ENCODE assay signal across 8 cellular contexts in genomic region chr16:89560413-89561194, GRCh38. TPM values are rescaled to one million over a fixed set of nuclear protein-coding genes. Genes with fewer than 3 reads are reported as not detected.
DNase-seq lines count a peak whose midpoint lies in the region; ATAC-seq, FAIRE-seq and TF ChIP-seq lines count a peak whose summit lies in the region.

Gene RPL13 (plus strand): TSS chr16:89560682. CDS start chr16:89560960, 278 bp downstream.

- H3K36me3 Mint-ChIP-seq in natural killer cell treated with Interleukin-12 subunit alpha and Interleukin-12 subunit beta and Interleukin-15 and Interleukin-18, amount 100 ng/mL, for 72 hours = peaks cover 23% of the 10 kb centered on the region

- H3K27ac Mint-ChIP-seq in natural killer cell treated with Interleukin-12 subunit alpha and Interleukin-12 subunit beta and Interleukin-15 and Interleukin-18, amount 100 ng/mL, for 72 hours = peak within 1 kb of the TSS; percentile 93 to 99

- H3K4me3 Mint-ChIP-seq in natural killer cell treated with Interleukin-12 subunit alpha and Interleukin-12 subunit beta and Interleukin-15 and Interleukin-18, amount 100 ng/mL, for 72 hours = peak within 1 kb of the TSS; percentile 95

- peaks cover 52% of the 10 kb centered on the region for H3K36me3 ChIP-seq in MG63

- DNase-seq in EL = peak; percentile 96
- DNase-seq in H54 (ENCODE audit: insufficient read length, low spot score) = peak; percentile 93
- peak; percentile 92 for DNase-seq in MG63
- DNase-seq in SHP77 (lab: John Stamatoyannopoulos, UW) = peak; percentile 92 to 97
- DNase-seq in activated effector memory CD4-positive, alpha-beta T cell treated with Interleukin-2 at 50 U/mL for 16 hours = peak; percentile 88
- peak; percentile 96 for DNase-seq in fibroblast of pulmonary artery (ENCODE audit: low read depth)
- peak; percentile 94 for DNase-seq in natural killer cell treated with Interleukin-12 subunit alpha and Interleukin-12 subunit beta and Interleukin-15 and Interleukin-18, amount 100 ng/mL, for 72 hours (ENCODE audit: low spot score)
- DNase-seq in stimulated activated naive CD4-positive, alpha-beta T cell treated with Interleukin-2 at 50 U/mL for 16 hours (lab: John Stamatoyannopoulos, UW) = peak; percentile 91

- no peaks in the 10 kb centered on the region for H3K27me3 Mint-ChIP-seq in natural killer cell treated with Interleukin-12 subunit alpha and Interleukin-12 subunit beta and Interleukin-15 and Interleukin-18, amount 100 ng/mL, for 72 hours

- peak; percentile 95 to 99 for ATAC-seq in natural killer cell treated with Interleukin-12 subunit alpha and Interleukin-12 subunit beta and Interleukin-15 and Interleukin-18, amount 100 ng/mL, for 72 hours

- no peaks in the 10 kb centered on the region for H3K9me3 ChIP-seq in MG63

- peak; percentile 91 for TF ChIP-seq POLR2A in H54 (IDR thresholded peaks at IDR 0.05; ENCODE audit: low read depth, low read length)

- FAIRE-seq in H54 (lab: Jason Lieb, UNC) = no peak

- H3K9me3 Mint-ChIP-seq in natural killer cell treated with Interleukin-12 subunit alpha and Interleukin-12 subunit beta and Interleukin-15 and Interleukin-18, amount 100 ng/mL, for 72 hours = no peaks in the 10 kb centered on the region

- H3K27me3 ChIP-seq in MG63 = no peaks in the 10 kb centered on the region

- TF ChIP-seq CTCF in fibroblast of pulmonary artery (IDR thresholded peaks at IDR 0.05; ENCODE audit: low read length, missing control alignments) = no peak

- H3K4me3 ChIP-seq in MG63 = peak within 1 kb of the TSS; percentile 89
- peak within 1 kb of the TSS; percentile 87 for H3K4me3 ChIP-seq in fibroblast of pulmonary artery (replicated peaks; ENCODE audit: low read depth, low read length)

- peaks cover 37 to 39% of the 10 kb centered on the region in 2 donors for H3K4me1 Mint-ChIP-seq in natural killer cell treated with Interleukin-12 subunit alpha and Interleukin-12 subunit beta and Interleukin-15 and Interleukin-18, amount 100 ng/mL, for 72 hours (ENCODE audit: low read depth in 2 of 2)

RNA-seq across cellular contexts. Expression of gene RPL13, which starts in this region (rescaled TPM):
- 2,413 and 2,555 TPM in 2 replicates for total RNA-seq in MG63 (2014; rRNA removed; shearing (Covaris generic); ENCODE audit: low replicate concordance)
- total RNA-seq in natural killer cell treated with Interleukin-12 subunit alpha and Interleukin-12 subunit beta and Interleukin-15 and Interleukin-18, amount 100 ng/mL, for 72 hours = 1,000 to 10,000 TPM; 1,294 to 1,944 TPM

Comparison
In these comparisons a context has a peak if more than half of its experiments do, and no peak if none do; other contexts are left out.
1. Peak in every context shown above with its lines: DNase-seq, ATAC-seq and H3K4me3 ChIP-seq.